ENCODE assay signal across 12 cellular contexts in genomic region chr19:741506-742131, GRCh38. TPM values are rescaled to one million over a fixed set of nuclear protein-coding genes. Genes with fewer than 3 reads are reported as not detected.
DNase-seq lines count a peak whose midpoint lies in the region; ATAC-seq, FAIRE-seq and TF ChIP-seq lines count a peak whose summit lies in the region.
"Had no signal": no experiment of that assay in that cellular context is flagged by ENCODE, and none has a peak within 500 bp of the region (broad histone marks: within the 10 kb centered on the region; RNA-seq: fewer than 3 reads in every experiment).

No MANE protein-coding gene starts in this region.

- no peaks in the 10 kb centered on the region for H3K4me1 ChIP-seq in small intestine (ENCODE audit: control insufficient read depth in 2 of 2, insufficient read depth in 1 of 2, low read depth in 1 of 2, low read length in 1 of 2)

- WGBS in small intestine, 3 donors, result 46 to 66% (median 47%) methylated on average over 12 to 18 of the region's 19 CpGs

- in situ Hi-C loops in GM13976 (cut with MboI; ENCODE audit: low sequenced_read_pairs, unreplicated experiment), result loop anchor here (25.0 kb wide), 1 partner anchor 154 kb away; the partner anchor contains the start of gene HCN2

- peak overlapping the region in 1 of 2 donors; percentile 98 for H3K27ac ChIP-seq in small intestine (ENCODE audit: low read depth in 1 of 2, low read length in 1 of 2)

- ATAC-seq in HG03469 (IDR thresholded peaks at IDR 0.05; ENCODE audit: unreplicated experiment) (no peak), HG03280 (IDR thresholded peaks at IDR 0.05; ENCODE audit: unreplicated experiment) (no peak)

- H3K4me3 ChIP-seq in kidney epithelial cell (ENCODE audit: low read depth, low read length), result no peak overlapping the region
- no peak overlapping the region for H3K4me3 ChIP-seq in small intestine (ENCODE audit: low read depth in 1 of 2, low read length in 2 of 2)

- no peak for FAIRE-seq in small intestine (lab: Jason Lieb, UNC)

- no peaks in the 10 kb centered on the region for H3K27me3 ChIP-seq in kidney epithelial cell (ENCODE audit: control insufficient read depth, insufficient read depth, low read length)
- no peaks in the 10 kb centered on the region for H3K27me3 ChIP-seq in small intestine (ENCODE audit: control insufficient read depth in 2 of 2, insufficient read depth in 2 of 2, low read length in 2 of 2)

- DNase-seq in NCI-H524 (lab: John Stamatoyannopoulos, UW), result peak; percentile 67 to 68
- no peak for DNase-seq in NCI-H524 treated with DMSO at 0.1 percent for 48 hours (lab: John Stamatoyannopoulos, UW)
- DNase-seq in GM13976 (ENCODE audit: low spot score), result peak; percentile 65
- DNase-seq in SK-N-DZ (ENCODE audit: low spot score), result peak; percentile 58
- no peak for DNase-seq in kidney epithelial cell (ENCODE audit: low read depth)
- no peak for DNase-seq in small intestine
- DNase-seq: islet precursor cell; NCI-H226; retina; stimulated activated naive CD4-positive, alpha-beta T cell treated with Interleukin-2 at 50 U/mL for 16 hours had no signal

- H3K9me3 ChIP-seq in small intestine (ENCODE audit: control insufficient read depth, low read depth), result no peaks in the 10 kb centered on the region

- H3K36me3 ChIP-seq in kidney epithelial cell (ENCODE audit: control insufficient read depth, insufficient read depth, low read length), result no peaks in the 10 kb centered on the region
- H3K36me3 ChIP-seq in small intestine (ENCODE audit: control insufficient read depth in 2 of 2, insufficient read depth in 2 of 2, low read length in 2 of 2), result no peaks in the 10 kb centered on the region

- TF ChIP-seq CTCF in GM13976 (IDR thresholded peaks at IDR 0.05; ENCODE audit: borderline replicate concordance, control extremely low read depth, extremely low read depth, insufficient read depth, missing control alignments) (no peak), kidney epithelial cell (IDR thresholded peaks at IDR 0.05; ENCODE audit: insufficient read depth, low read length, poor library complexity, severe bottlenecking) (peak; percentile 3)

RNA-seq across cellular contexts. Expression of gene MISP, which starts 9.3 kb away (rescaled TPM):
- polyA plus RNA-seq in SK-N-DZ (2014; cell fraction: cytosol; rRNA removed), result 0.59 and 1.8 TPM in 2 replicates
- 0.09 TPM in 1 of 2 replicates, not detected in the other for polyA plus RNA-seq in SK-N-DZ (2014; cell fraction: nucleus; rRNA removed)
- total RNA-seq in kidney epithelial cell, result 45.6 and 52.4 TPM in 2 replicates
- polyA plus RNA-seq in small intestine, result 100 to 1,000 TPM; 189 to 644 (median 550) TPM

RNA-seq across cellular contexts. Expression of gene PALM, which starts 32.9 kb away (rescaled TPM):
- polyA plus RNA-seq in SK-N-DZ (2014; cell fraction: cytosol; rRNA removed), result 55.2 and 83.8 TPM in 2 replicates
- polyA plus RNA-seq in SK-N-DZ (2014; cell fraction: nucleus; rRNA removed), result 56.4 and 66.9 TPM in 2 replicates
- total RNA-seq in kidney epithelial cell, result 42.8 and 49.8 TPM in 2 replicates
- 10 to 100 TPM; 17.9 to 37.6 (median 32.6) TPM for polyA plus RNA-seq in small intestine

RNA-seq across cellular contexts. Expression of gene PRSS57, which starts 46.4 kb away (rescaled TPM):
- polyA plus RNA-seq in SK-N-DZ (2014; cell fraction: cytosol; rRNA removed), result not detected in 2 replicates
- not detected in 2 replicates for polyA plus RNA-seq in SK-N-DZ (2014; cell fraction: nucleus; rRNA removed)
- not detected in 2 replicates for total RNA-seq in kidney epithelial cell
- not detected for polyA plus RNA-seq in small intestine

RNA-seq across cellular contexts. Expression of gene PTBP1, which starts 55.6 kb away (rescaled TPM):
- 295 and 360 TPM in 2 replicates for polyA plus RNA-seq in SK-N-DZ (2014; cell fraction: cytosol; rRNA removed)
- polyA plus RNA-seq in SK-N-DZ (2014; cell fraction: nucleus; rRNA removed), result 334 and 420 TPM in 2 replicates
- total RNA-seq in kidney epithelial cell, result 268 and 349 TPM in 2 replicates
- polyA plus RNA-seq in small intestine, result 100 to 1,000 TPM; 109 to 149 (median 131) TPM

Comparison
In these comparisons a context has a peak if more than half of its experiments do, and no peak if none do; other contexts are left out.
1. DNase-seq: peak in NCI-H524 (2 of 2), GM13976 (single experiment) and SK-N-DZ (single experiment); none in NCI-H524 treated with DMSO at 0.1 percent for 48 hours (single experiment), kidney epithelial cell (single experiment) and small intestine (single experiment).